1 cellular context compared by ENCODE assay signal in genomic region chr11:34505874-34506273, GRCh38.
TF ChIP-seq lines count a peak whose summit lies in the region.

No MANE protein-coding gene starts in this region.

TF ChIP-seq in HepG2, 621 proteins besides CTCF, POLR2A, EP300 and RAD21 (continued from another document and continues in another):
- TF ChIP-seq, protein P1, sequence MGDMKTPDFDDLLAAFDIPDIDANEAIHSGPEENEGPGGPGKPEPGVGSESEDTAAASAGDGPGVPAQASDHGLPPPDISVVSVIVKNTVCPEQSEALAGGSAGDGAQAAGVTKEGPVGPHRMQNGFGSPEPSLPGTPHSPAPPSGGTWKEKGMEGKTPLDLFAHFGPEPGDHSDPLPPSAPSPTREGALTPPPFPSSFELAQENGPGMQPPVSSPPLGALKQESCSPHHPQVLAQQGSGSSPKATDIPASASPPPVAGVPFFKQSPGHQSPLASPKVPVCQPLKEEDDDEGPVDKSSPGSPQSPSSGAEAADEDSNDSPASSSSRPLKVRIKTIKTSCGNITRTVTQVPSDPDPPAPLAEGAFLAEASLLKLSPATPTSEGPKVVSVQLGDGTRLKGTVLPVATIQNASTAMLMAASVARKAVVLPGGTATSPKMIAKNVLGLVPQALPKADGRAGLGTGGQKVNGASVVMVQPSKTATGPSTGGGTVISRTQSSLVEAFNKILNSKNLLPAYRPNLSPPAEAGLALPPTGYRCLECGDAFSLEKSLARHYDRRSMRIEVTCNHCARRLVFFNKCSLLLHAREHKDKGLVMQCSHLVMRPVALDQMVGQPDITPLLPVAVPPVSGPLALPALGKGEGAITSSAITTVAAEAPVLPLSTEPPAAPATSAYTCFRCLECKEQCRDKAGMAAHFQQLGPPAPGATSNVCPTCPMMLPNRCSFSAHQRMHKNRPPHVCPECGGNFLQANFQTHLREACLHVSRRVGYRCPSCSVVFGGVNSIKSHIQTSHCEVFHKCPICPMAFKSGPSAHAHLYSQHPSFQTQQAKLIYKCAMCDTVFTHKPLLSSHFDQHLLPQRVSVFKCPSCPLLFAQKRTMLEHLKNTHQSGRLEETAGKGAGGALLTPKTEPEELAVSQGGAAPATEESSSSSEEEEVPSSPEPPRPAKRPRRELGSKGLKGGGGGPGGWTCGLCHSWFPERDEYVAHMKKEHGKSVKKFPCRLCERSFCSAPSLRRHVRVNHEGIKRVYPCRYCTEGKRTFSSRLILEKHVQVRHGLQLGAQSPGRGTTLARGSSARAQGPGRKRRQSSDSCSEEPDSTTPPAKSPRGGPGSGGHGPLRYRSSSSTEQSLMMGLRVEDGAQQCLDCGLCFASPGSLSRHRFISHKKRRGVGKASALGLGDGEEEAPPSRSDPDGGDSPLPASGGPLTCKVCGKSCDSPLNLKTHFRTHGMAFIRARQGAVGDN (CRISPR knock-in tag; IDR thresholded peaks at IDR 0.05): no peak
- no peak for TF ChIP-seq ZNF547 (CRISPR knock-in tag; IDR thresholded peaks at IDR 0.05)
- TF ChIP-seq SP1 (IDR thresholded peaks at IDR 0.05): no peak
- no peak for TF ChIP-seq SP1 (CRISPR knock-in tag; IDR thresholded peaks at IDR 0.05)
- TF ChIP-seq ATAD3A (CRISPR knock-in tag; IDR thresholded peaks at IDR 0.05): no peak
- TF ChIP-seq RXRB (CRISPR knock-in tag; IDR thresholded peaks at IDR 0.05; ENCODE audit: borderline replicate concordance): peak; percentile 57
- TF ChIP-seq NR2C2 (CRISPR knock-in tag; IDR thresholded peaks at IDR 0.05; ENCODE audit: borderline replicate concordance): peak; percentile 89
- no peak for TF ChIP-seq KLF16 (CRISPR knock-in tag; IDR thresholded peaks at IDR 0.05)
- no peak for TF ChIP-seq CCDC6 (CRISPR knock-in tag; IDR thresholded peaks at IDR 0.05)
- TF ChIP-seq ZNF335 (CRISPR knock-in tag; IDR thresholded peaks at IDR 0.05): no peak
- TF ChIP-seq FOSL2 (CRISPR knock-in tag; IDR thresholded peaks at IDR 0.05): 0 out of 2 replicates have a peak, but pooled peaks have one; percentile 8
- no peak for TF ChIP-seq CCAR2 (optimal IDR thresholded peaks at IDR 0.05; ENCODE audit: low read depth, low read length)
- TF ChIP-seq ETV5 (CRISPR knock-in tag; IDR thresholded peaks at IDR 0.05; ENCODE audit: borderline replicate concordance): peak; percentile 26; the same call in 1 of the 2 replicates
- no peak for TF ChIP-seq ELF4 (CRISPR knock-in tag; IDR thresholded peaks at IDR 0.05; ENCODE audit: borderline replicate concordance)
- no peak for TF ChIP-seq NCOR1 (IDR thresholded peaks at IDR 0.05; ENCODE audit: borderline replicate concordance, low read length)
- TF ChIP-seq CEBPG (CRISPR knock-in tag; IDR thresholded peaks at IDR 0.05): peak; percentile 76
- peak; percentile 36; the same call in 1 of the 2 replicates for TF ChIP-seq SALL1 (CRISPR knock-in tag; IDR thresholded peaks at IDR 0.05)
- no peak for TF ChIP-seq HNRNPK (IDR thresholded peaks at IDR 0.05; ENCODE audit: low read depth, low read length, poor library complexity, severe bottlenecking)
- TF ChIP-seq ZNF770 (CRISPR knock-in tag; IDR thresholded peaks at IDR 0.05): no peak
- TF ChIP-seq NR2F2 (IDR thresholded peaks at IDR 0.05; ENCODE audit: borderline replicate concordance, low read depth): peak; percentile 79
- TF ChIP-seq, protein P2, sequence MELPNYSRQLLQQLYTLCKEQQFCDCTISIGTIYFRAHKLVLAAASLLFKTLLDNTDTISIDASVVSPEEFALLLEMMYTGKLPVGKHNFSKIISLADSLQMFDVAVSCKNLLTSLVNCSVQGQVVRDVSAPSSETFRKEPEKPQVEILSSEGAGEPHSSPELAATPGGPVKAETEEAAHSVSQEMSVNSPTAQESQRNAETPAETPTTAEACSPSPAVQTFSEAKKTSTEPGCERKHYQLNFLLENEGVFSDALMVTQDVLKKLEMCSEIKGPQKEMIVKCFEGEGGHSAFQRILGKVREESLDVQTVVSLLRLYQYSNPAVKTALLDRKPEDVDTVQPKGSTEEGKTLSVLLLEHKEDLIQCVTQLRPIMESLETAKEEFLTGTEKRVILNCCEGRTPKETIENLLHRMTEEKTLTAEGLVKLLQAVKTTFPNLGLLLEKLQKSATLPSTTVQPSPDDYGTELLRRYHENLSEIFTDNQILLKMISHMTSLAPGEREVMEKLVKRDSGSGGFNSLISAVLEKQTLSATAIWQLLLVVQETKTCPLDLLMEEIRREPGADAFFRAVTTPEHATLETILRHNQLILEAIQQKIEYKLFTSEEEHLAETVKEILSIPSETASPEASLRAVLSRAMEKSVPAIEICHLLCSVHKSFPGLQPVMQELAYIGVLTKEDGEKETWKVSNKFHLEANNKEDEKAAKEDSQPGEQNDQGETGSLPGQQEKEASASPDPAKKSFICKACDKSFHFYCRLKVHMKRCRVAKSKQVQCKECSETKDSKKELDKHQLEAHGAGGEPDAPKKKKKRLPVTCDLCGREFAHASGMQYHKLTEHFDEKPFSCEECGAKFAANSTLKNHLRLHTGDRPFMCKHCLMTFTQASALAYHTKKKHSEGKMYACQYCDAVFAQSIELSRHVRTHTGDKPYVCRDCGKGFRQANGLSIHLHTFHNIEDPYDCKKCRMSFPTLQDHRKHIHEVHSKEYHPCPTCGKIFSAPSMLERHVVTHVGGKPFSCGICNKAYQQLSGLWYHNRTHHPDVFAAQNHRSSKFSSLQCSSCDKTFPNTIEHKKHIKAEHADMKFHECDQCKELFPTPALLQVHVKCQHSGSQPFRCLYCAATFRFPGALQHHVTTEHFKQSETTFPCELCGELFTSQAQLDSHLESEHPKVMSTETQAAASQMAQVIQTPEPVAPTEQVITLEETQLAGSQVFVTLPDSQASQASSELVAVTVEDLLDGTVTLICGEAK (IDR thresholded peaks at IDR 0.05): no peak
- TF ChIP-seq, protein P2 (CRISPR knock-in tag; IDR thresholded peaks at IDR 0.05): no peak
- TF ChIP-seq GLI4 (CRISPR knock-in tag; IDR thresholded peaks at IDR 0.05; ENCODE audit: borderline replicate concordance): no peak
- no peak for TF ChIP-seq MAFK (conservative IDR thresholded peaks at IDR 0.05 in 1 of 2, IDR thresholded peaks at IDR 0.05 in 1 of 2; ENCODE audit: low read length in 2 of 2)
- no peak for TF ChIP-seq ZNF564 (CRISPR knock-in tag; IDR thresholded peaks at IDR 0.05)
- TF ChIP-seq HMG20A (CRISPR knock-in tag; IDR thresholded peaks at IDR 0.05; ENCODE audit: borderline replicate concordance): peak; percentile 63; the same call in 1 of the 2 replicates
- TF ChIP-seq CENPX (CRISPR knock-in tag; IDR thresholded peaks at IDR 0.05): no peak
- TF ChIP-seq ZMYM2 (CRISPR knock-in tag; IDR thresholded peaks at IDR 0.05): no peak
- no peak for TF ChIP-seq TCF7L2 (IDR thresholded peaks at IDR 0.05; ENCODE audit: low read depth, low read length)
- TF ChIP-seq, protein P3, sequence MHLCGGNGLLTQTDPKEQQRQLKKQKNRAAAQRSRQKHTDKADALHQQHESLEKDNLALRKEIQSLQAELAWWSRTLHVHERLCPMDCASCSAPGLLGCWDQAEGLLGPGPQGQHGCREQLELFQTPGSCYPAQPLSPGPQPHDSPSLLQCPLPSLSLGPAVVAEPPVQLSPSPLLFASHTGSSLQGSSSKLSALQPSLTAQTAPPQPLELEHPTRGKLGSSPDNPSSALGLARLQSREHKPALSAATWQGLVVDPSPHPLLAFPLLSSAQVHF (CRISPR knock-in tag; IDR thresholded peaks at IDR 0.05): no peak
- peak; percentile 85 for TF ChIP-seq CEBPB (IDR thresholded peaks at IDR 0.05; ENCODE audit: borderline replicate concordance, low read depth, low read length)
- no peak for TF ChIP-seq STAT5B (CRISPR knock-in tag; IDR thresholded peaks at IDR 0.05)
- TF ChIP-seq SRF (IDR thresholded peaks at IDR 0.05; ENCODE audit: low read depth, low read length): no peak
- peak; percentile 70; the same call in 1 of the 2 replicates for TF ChIP-seq FOXA3 (CRISPR knock-in tag; IDR thresholded peaks at IDR 0.05)
- TF ChIP-seq, protein P4, sequence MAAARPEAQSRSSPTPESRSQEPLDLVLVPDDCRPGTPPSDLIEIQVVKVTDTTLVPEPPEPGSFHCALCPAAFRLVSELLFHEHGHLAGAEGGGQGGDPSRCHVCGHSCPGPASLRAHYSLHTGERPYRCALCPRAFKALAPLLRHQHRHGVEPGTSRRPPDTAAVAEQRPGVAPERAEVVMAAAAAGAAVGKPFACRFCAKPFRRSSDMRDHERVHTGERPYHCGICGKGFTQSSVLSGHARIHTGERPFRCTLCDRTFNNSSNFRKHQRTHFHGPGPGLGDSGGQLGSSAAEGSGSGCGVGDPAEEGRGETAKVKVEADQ (CRISPR knock-in tag; IDR thresholded peaks at IDR 0.05; ENCODE audit: borderline replicate concordance): no peak
- no peak for TF ChIP-seq ZNF180 (CRISPR knock-in tag; IDR thresholded peaks at IDR 0.05; ENCODE audit: borderline replicate concordance, low read depth)
- no peak for TF ChIP-seq JDP2 (CRISPR knock-in tag; IDR thresholded peaks at IDR 0.05; ENCODE audit: borderline replicate concordance)
- no peak for TF ChIP-seq SP2 (CRISPR knock-in tag; IDR thresholded peaks at IDR 0.05)
- TF ChIP-seq GFI1 (CRISPR knock-in tag; IDR thresholded peaks at IDR 0.05; ENCODE audit: borderline replicate concordance): no peak
- no peak for TF ChIP-seq NCOA2 (CRISPR knock-in tag; IDR thresholded peaks at IDR 0.05)
- TF ChIP-seq ZNF629 (CRISPR knock-in tag; conservative IDR thresholded peaks at IDR 0.05): peak; percentile 68
- no peak for TF ChIP-seq ARNTL (CRISPR knock-in tag; IDR thresholded peaks at IDR 0.05)
- TF ChIP-seq DPF2 (CRISPR knock-in tag; IDR thresholded peaks at IDR 0.05; ENCODE audit: borderline replicate concordance, low read depth): no peak
- TF ChIP-seq RBFOX2 (IDR thresholded peaks at IDR 0.05; ENCODE audit: low read depth, low read length): no peak
- TF ChIP-seq TIGD3 (CRISPR knock-in tag; IDR thresholded peaks at IDR 0.05; ENCODE audit: borderline replicate concordance): no peak
- TF ChIP-seq SMAD3 (CRISPR knock-in tag; IDR thresholded peaks at IDR 0.05): 0 out of 2 replicates have a peak, but pooled peaks have one; percentile 43
- peak; percentile 89 for TF ChIP-seq NR2F6 (IDR thresholded peaks at IDR 0.05)
- peak; percentile 81 for TF ChIP-seq NR2F6 (CRISPR knock-in tag; IDR thresholded peaks at IDR 0.05)
- no peak for TF ChIP-seq FOXP1 (IDR thresholded peaks at IDR 0.05)
- TF ChIP-seq FOXP1 (CRISPR knock-in tag; IDR thresholded peaks at IDR 0.05): peak; percentile 42
- TF ChIP-seq TCF12 (IDR thresholded peaks at IDR 0.05): no peak
- TF ChIP-seq TCF12 (CRISPR knock-in tag; IDR thresholded peaks at IDR 0.05): no peak
- no peak for TF ChIP-seq ZNF776 (CRISPR knock-in tag; IDR thresholded peaks at IDR 0.05)
- peak; percentile 78 to 83; a peak in 3 of 4 replicates for TF ChIP-seq NR2F1 (CRISPR knock-in tag; IDR thresholded peaks at IDR 0.05)
- TF ChIP-seq, protein P5, sequence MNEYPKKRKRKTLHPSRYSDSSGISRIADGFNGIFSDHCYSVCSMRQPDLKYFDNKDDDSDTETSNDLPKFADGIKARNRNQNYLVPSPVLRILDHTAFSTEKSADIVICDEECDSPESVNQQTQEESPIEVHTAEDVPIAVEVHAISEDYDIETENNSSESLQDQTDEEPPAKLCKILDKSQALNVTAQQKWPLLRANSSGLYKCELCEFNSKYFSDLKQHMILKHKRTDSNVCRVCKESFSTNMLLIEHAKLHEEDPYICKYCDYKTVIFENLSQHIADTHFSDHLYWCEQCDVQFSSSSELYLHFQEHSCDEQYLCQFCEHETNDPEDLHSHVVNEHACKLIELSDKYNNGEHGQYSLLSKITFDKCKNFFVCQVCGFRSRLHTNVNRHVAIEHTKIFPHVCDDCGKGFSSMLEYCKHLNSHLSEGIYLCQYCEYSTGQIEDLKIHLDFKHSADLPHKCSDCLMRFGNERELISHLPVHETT (CRISPR knock-in tag; conservative IDR thresholded peaks at IDR 0.05): no peak
